ENCODE assay signal across 15 cellular contexts in the genomic region with DNA sequence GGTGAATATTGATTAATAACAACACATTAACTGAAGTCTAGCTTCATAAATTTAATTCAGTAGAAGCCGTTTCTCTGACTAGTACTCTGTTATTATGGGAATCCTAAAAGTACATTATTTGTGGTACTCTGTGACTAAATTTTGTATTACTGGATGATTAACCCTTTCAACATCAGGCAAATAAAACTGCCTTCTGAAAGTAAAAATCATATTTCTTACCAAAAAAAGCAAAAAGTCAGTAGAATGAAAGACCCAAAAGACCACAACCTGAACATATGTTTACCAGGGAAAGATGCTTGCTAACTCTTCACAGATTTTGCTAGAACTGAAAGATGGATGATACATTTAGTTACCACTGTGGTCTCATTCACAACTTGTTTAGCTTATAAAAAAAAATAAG.
"Had no signal": no experiment of that assay in that cellular context is flagged by ENCODE, and none has a peak within 500 bp of the region (broad histone marks: within the 10 kb centered on the region; RNA-seq: fewer than 3 reads in every experiment).

No MANE protein-coding gene starts in this region.

- ATAC-seq: gastrocnemius medialis had no signal

- H3K27me3 Mint-ChIP-seq: activated CD8-positive, alpha-beta memory T cell treated with anti-CD3 and anti-CD28 coated beads, Interleukin-2, amount 10 ng/mL, durations not matched to agents 7 days and 5 days; activated naive CD8-positive, alpha-beta T cell; stimulated activated naive B cell treated with anti-CD40 and anti-IgM and Interleukin-4, amounts not matched to agents 10 μg/mL and 1 μg/mL and 100 μg/mL, for 72 hours had no signal

- H3K27me3 ChIP-seq: dorsolateral prefrontal cortex, gastrocnemius medialis, heart left ventricle, upper lobe of left lung had no signal

- H3K4me3 ChIP-seq: dorsolateral prefrontal cortex, gastrocnemius medialis, heart left ventricle, lung, upper lobe of left lung had no signal

- H3K9me3 Mint-ChIP-seq: endodermal cell; neural crest cell; stimulated activated naive B cell treated with anti-CD40 and anti-IgM and Interleukin-4, amounts not matched to agents 10 μg/mL and 1 μg/mL and 100 μg/mL, for 72 hours had no signal

- H3K27ac Mint-ChIP-seq: activated naive CD8-positive, alpha-beta T cell; endodermal cell; stimulated activated naive B cell treated with anti-CD40 and anti-IgM and Interleukin-4, amounts not matched to agents 10 μg/mL and 1 μg/mL and 100 μg/mL, for 72 hours had no signal

- H3K36me3 ChIP-seq: upper lobe of left lung had no signal

- H3K4me1 ChIP-seq: gastrocnemius medialis, heart left ventricle, upper lobe of left lung had no signal

- H3K4me3 Mint-ChIP-seq: activated CD8-positive, alpha-beta memory T cell treated with anti-CD3 and anti-CD28 coated beads, Interleukin-2, amount 10 ng/mL, durations not matched to agents 7 days and 5 days; activated naive CD8-positive, alpha-beta T cell; endodermal cell; neural crest cell; stimulated activated naive B cell treated with anti-CD40 and anti-IgM and Interleukin-4, amounts not matched to agents 10 μg/mL and 1 μg/mL and 100 μg/mL, for 72 hours had no signal

- H3K9me3 ChIP-seq: gastrocnemius medialis, heart left ventricle, upper lobe of left lung had no signal

- H3K27ac ChIP-seq: dorsolateral prefrontal cortex, gastrocnemius medialis, heart left ventricle, upper lobe of left lung had no signal

- DNase-seq: activated CD8-positive, alpha-beta memory T cell treated with anti-CD3 and anti-CD28 coated beads, Interleukin-2, amount 10 ng/mL, durations not matched to agents 7 days and 5 days; activated gamma-delta T cell treated with Interleukin-2 at 50 U/mL for 16 hours; activated T-cell treated with anti-CD3 and anti-CD28 coated beads, Interleukin-2, amount 50 U/mL, for 1 hour; dorsolateral prefrontal cortex; endodermal cell; gastrocnemius medialis; heart left ventricle; left colon; midbrain; stimulated activated naive B cell treated with anti-CD40 and anti-IgM and Interleukin-4, amounts not matched to agents 10 μg/mL and 1 μg/mL and 100 μg/mL, for 72 hours; T-helper 9 cell; upper lobe of left lung had no signal

- H3K4me1 Mint-ChIP-seq: neural crest cell had no signal
